10 cellular contexts compared by ENCODE assay signal in genomic region chr2:207328944-207329386, GRCh38.
A peak's percentile ranks its signal among the peaks of the same experiment; 100 is the strongest.
DNase-seq lines count a peak whose midpoint lies in the region; ATAC-seq and TF ChIP-seq lines count a peak whose summit lies in the region.
"Had no signal": no experiment of that assay in that cellular context is flagged by ENCODE, and none has a peak within 500 bp of the region (broad histone marks: within the 10 kb centered on the region; RNA-seq: fewer than 3 reads in every experiment).

No MANE protein-coding gene starts in this region.

- TF ChIP-seq POLR2A in lower leg skin (IDR thresholded peaks at IDR 0.05), result no peak

- no peaks in the 10 kb centered on the region for H3K4me1 ChIP-seq in HEK293 (ENCODE audit: control insufficient read depth, insufficient read depth, low read length)

- H3K4me3 Mint-ChIP-seq in activated naive CD8-positive, alpha-beta T cell, result no peak overlapping the region
- H3K4me3 Mint-ChIP-seq in activated naive CD8-positive, alpha-beta T cell treated with anti-CD3 and anti-CD28 coated beads for 36 hours, result no peak overlapping the region
- H3K4me3 Mint-ChIP-seq in stimulated activated naive B cell treated with anti-CD40 and anti-IgM and Interleukin-4, amounts not matched to agents 10 μg/mL and 1 μg/mL and 100 μg/mL, for 72 hours, result peak overlapping the region; percentile 75 to 82

- H3K27ac Mint-ChIP-seq in activated naive CD8-positive, alpha-beta T cell, result peak overlapping the region; percentile 61
- H3K27ac Mint-ChIP-seq in activated naive CD8-positive, alpha-beta T cell treated with anti-CD3 and anti-CD28 coated beads for 36 hours, result no peak overlapping the region
- peak overlapping the region; percentile 92 for H3K27ac Mint-ChIP-seq in stimulated activated naive B cell treated with anti-CD40 and anti-IgM and Interleukin-4, amounts not matched to agents 10 μg/mL and 1 μg/mL and 100 μg/mL, for 72 hours

- H3K27me3 Mint-ChIP-seq in activated naive CD8-positive, alpha-beta T cell, result no peaks in the 10 kb centered on the region
- no peaks in the 10 kb centered on the region for H3K27me3 Mint-ChIP-seq in activated naive CD8-positive, alpha-beta T cell treated with anti-CD3 and anti-CD28 coated beads for 36 hours
- no peaks in the 10 kb centered on the region for H3K27me3 Mint-ChIP-seq in stimulated activated naive B cell treated with anti-CD40 and anti-IgM and Interleukin-4, amounts not matched to agents 10 μg/mL and 1 μg/mL and 100 μg/mL, for 72 hours

- no peak for TF ChIP-seq CTCF in HEK293 (tag by site-specific recombination; IDR thresholded peaks at IDR 0.05)
- no peak for TF ChIP-seq CTCF in lower leg skin (IDR thresholded peaks at IDR 0.05)

- intact Hi-C loops in lower leg skin (cut with DNase I; ENCODE audit: low total_unique reads), result no loop called here

- ATAC-seq in stimulated activated naive B cell treated with anti-CD40 and anti-IgM and Interleukin-4, amounts not matched to agents 10 μg/mL and 1 μg/mL and 100 μg/mL, for 72 hours (replicated peaks), result peak; percentile 48 to 53

- H3K36me3 ChIP-seq in HEK293 (ENCODE audit: control insufficient read depth in 2 of 2, insufficient read depth in 1 of 2, low read length in 2 of 2), result no peaks in the 10 kb centered on the region

- WGBS in lower leg skin, 2 donors, result 65 to 88% methylated on average over 1 of the region's 1 CpG

- DNase-seq in activated naive CD8-positive, alpha-beta T cell treated with anti-CD3 and anti-CD28 coated beads for 36 hours, result no peak
- peak; percentile 67 for DNase-seq in MV-4-11 (lab: John Stamatoyannopoulos, UW)
- peak; percentile 18 for DNase-seq in stimulated activated naive B cell treated with anti-CD40 and anti-IgM and Interleukin-4, amounts not matched to agents 10 μg/mL and 1 μg/mL and 100 μg/mL, for 72 hours
- no peak for DNase-seq in NCI-H524 treated with DMSO at 0.1 percent for 48 hours (lab: John Stamatoyannopoulos, UW)
- no peak for DNase-seq in anterior cingulate cortex (lab: John Stamatoyannopoulos, UW)
- DNase-seq in lower leg skin (ENCODE audit: low spot score in 2 of 2), result no peak
- DNase-seq: T1000 had no signal

- H3K4me3 ChIP-seq in HEK293 (ENCODE audit: low read depth, low read length) (no peak overlapping the region), lower leg skin (ENCODE audit: low read depth, poor library complexity, severe bottlenecking) (no peak overlapping the region)

- H3K9me3 ChIP-seq in HEK293 (ENCODE audit: control insufficient read depth, insufficient read depth, low read depth, low read length), result no peaks in the 10 kb centered on the region

- no peaks in the 10 kb centered on the region for H3K36me3 Mint-ChIP-seq in activated naive CD8-positive, alpha-beta T cell
- no peaks in the 10 kb centered on the region for H3K36me3 Mint-ChIP-seq in activated naive CD8-positive, alpha-beta T cell treated with anti-CD3 and anti-CD28 coated beads for 36 hours
- H3K36me3 Mint-ChIP-seq in stimulated activated naive B cell treated with anti-CD40 and anti-IgM and Interleukin-4, amounts not matched to agents 10 μg/mL and 1 μg/mL and 100 μg/mL, for 72 hours, result peaks cover 2 to 3% of the 10 kb centered on the region in 2 donors

- POLR2A ChIA-PET in HEK293 (lab: Yijun Ruan, JAX), result no interaction called here

- peaks cover 37% of the 10 kb centered on the region for H3K4me1 Mint-ChIP-seq in activated naive CD8-positive, alpha-beta T cell (ENCODE audit: low read depth)
- peaks cover 34% of the 10 kb centered on the region for H3K4me1 Mint-ChIP-seq in activated naive CD8-positive, alpha-beta T cell treated with anti-CD3 and anti-CD28 coated beads for 36 hours
- H3K4me1 Mint-ChIP-seq in stimulated activated naive B cell treated with anti-CD40 and anti-IgM and Interleukin-4, amounts not matched to agents 10 μg/mL and 1 μg/mL and 100 μg/mL, for 72 hours, result peaks cover 32 to 57% of the 10 kb centered on the region in 2 donors

- CTCF ChIA-PET in HEK293 (lab: Yijun Ruan, JAX), result no interaction called here

- no peaks in the 10 kb centered on the region for H3K9me3 Mint-ChIP-seq in activated naive CD8-positive, alpha-beta T cell (ENCODE audit: low read depth)
- peaks cover 2% of the 10 kb centered on the region for H3K9me3 Mint-ChIP-seq in activated naive CD8-positive, alpha-beta T cell treated with anti-CD3 and anti-CD28 coated beads for 36 hours
- H3K9me3 Mint-ChIP-seq in stimulated activated naive B cell treated with anti-CD40 and anti-IgM and Interleukin-4, amounts not matched to agents 10 μg/mL and 1 μg/mL and 100 μg/mL, for 72 hours, result peaks cover 0 to 2% of the 10 kb centered on the region in 2 donors

- H3K27ac ChIP-seq in HEK293 (ENCODE audit: extremely low read depth, low read depth, low read length), result no peak overlapping the region
- H3K27ac ChIP-seq: C4-2B had no signal

TF ChIP-seq in HEK293, 187 proteins besides CTCF, POLR2A, EP300 and RAD21 (continues in another document):
- no peak for TF ChIP-seq KLF7 (tag by site-specific recombination; IDR thresholded peaks at IDR 0.05; ENCODE audit: borderline replicate concordance)
- no peak for TF ChIP-seq ZNF423 (tag by site-specific recombination; IDR thresholded peaks at IDR 0.05)
- TF ChIP-seq ZNF221 (tag by site-specific recombination; IDR thresholded peaks at IDR 0.05; ENCODE audit: borderline replicate concordance), result no peak
- no peak for TF ChIP-seq ZNF416 (tag by site-specific recombination; IDR thresholded peaks at IDR 0.05)
- no peak for TF ChIP-seq ZBTB17 (tag by site-specific recombination; IDR thresholded peaks at IDR 0.05)
- TF ChIP-seq ZNF394 (tag by site-specific recombination; IDR thresholded peaks at IDR 0.05; ENCODE audit: borderline replicate concordance), result no peak
- TF ChIP-seq PATZ1 (tag by site-specific recombination; IDR thresholded peaks at IDR 0.05), result no peak
- TF ChIP-seq ZBTB10 (tag by site-specific recombination; IDR thresholded peaks at IDR 0.05), result no peak
- TF ChIP-seq ZNF645 (tag by site-specific recombination; IDR thresholded peaks at IDR 0.05), result no peak
- no peak for TF ChIP-seq ZNF114 (tag by site-specific recombination; IDR thresholded peaks at IDR 0.05)
- TF ChIP-seq ZNF324 (tag by site-specific recombination; IDR thresholded peaks at IDR 0.05), result no peak
- TF ChIP-seq ZIC2 (tag by site-specific recombination; IDR thresholded peaks at IDR 0.05), result no peak
- TF ChIP-seq ZNF404 (tag by site-specific recombination; IDR thresholded peaks at IDR 0.05), result no peak
- TF ChIP-seq ZFHX2 (tag by site-specific recombination; conservative IDR thresholded peaks at IDR 0.05), result peak; percentile 24; the same call in 1 of the 2 replicates
- TF ChIP-seq ZNF521 (tag by site-specific recombination; IDR thresholded peaks at IDR 0.05), result no peak
- TF ChIP-seq EGR2 (tag by site-specific recombination; IDR thresholded peaks at IDR 0.05; ENCODE audit: low read depth), result 0 out of 2 replicates have a peak, but pooled peaks have one; percentile 17
- no peak for TF ChIP-seq ZNF677 (tag by site-specific recombination; IDR thresholded peaks at IDR 0.05)
- TF ChIP-seq SETDB1 (IDR thresholded peaks at IDR 0.05; ENCODE audit: insufficient read length, low read length), result no peak
- TF ChIP-seq HOXD13 (CRISPR knock-in tag; IDR thresholded peaks at IDR 0.05; ENCODE audit: borderline replicate concordance), result no peak
- peak; percentile 66 for TF ChIP-seq ZNF664 (tag by site-specific recombination; IDR thresholded peaks at IDR 0.05)

Comparison
In these comparisons a context has a peak if more than half of its experiments do, and no peak if none do; other contexts are left out.
1. H3K4me3 Mint-ChIP-seq: peak in stimulated activated naive B cell treated with anti-CD40 and anti-IgM and Interleukin-4, amounts not matched to agents 10 μg/mL and 1 μg/mL and 100 μg/mL, for 72 hours (2 of 2); none in activated naive CD8-positive, alpha-beta T cell (single experiment) and activated naive CD8-positive, alpha-beta T cell treated with anti-CD3 and anti-CD28 coated beads for 36 hours (single experiment).
2. DNase-seq: peak in MV-4-11 (single experiment) and stimulated activated naive B cell treated with anti-CD40 and anti-IgM and Interleukin-4, amounts not matched to agents 10 μg/mL and 1 μg/mL and 100 μg/mL, for 72 hours (single experiment); none in activated naive CD8-positive, alpha-beta T cell treated with anti-CD3 and anti-CD28 coated beads for 36 hours (single experiment), NCI-H524 treated with DMSO at 0.1 percent for 48 hours (single experiment), anterior cingulate cortex (0 of 58) and lower leg skin (0 of 2).